ENCODE assay signal across 19 cellular contexts in the genomic region with DNA sequence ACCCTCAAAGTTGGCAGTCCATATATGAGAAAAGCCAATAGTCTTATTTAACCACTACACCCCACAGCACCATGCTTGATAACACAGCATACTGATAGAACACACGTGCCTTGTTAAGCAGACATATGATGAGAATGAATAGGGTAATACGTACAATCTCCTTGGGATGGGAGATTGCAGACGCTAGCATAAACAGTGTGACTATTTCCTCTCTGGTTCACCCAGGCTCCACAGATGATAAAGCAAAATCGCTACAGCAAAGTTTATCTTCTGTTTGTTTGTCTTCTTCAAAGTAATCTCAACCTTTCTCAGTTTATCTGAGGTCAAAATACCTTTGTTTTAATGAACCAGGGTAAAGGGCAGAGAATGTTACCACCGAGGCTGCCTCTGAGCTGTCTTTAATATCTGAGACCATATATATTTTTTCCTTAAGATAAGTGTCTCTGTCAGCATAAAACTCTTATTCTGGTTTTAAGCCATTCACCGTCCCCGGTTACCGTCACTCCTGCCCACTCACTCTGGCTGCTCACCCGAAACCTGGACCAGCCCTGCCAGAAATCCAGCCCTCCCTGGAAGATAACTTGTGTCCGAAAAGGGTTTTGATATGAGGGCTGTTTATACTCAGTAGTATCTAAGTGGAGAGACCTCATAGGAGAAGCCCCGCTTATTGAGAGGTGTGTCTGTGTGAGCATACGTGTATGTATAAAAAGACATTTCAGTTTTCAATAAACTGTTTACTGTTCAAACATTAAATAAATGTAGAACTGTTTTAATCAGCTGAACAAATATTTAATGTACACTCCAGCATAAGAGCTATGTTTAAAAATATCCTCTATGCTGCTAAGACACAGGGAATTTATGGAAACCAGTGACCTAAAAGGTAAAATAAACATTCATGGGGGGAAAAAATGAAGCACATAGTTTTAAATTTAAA.
DNase-seq lines count a peak whose midpoint lies in the region; ATAC-seq and TF ChIP-seq lines count a peak whose summit lies in the region.
"Had no signal": no experiment of that assay in that cellular context is flagged by ENCODE, and none has a peak within 500 bp of the region (broad histone marks: within the 10 kb centered on the region; RNA-seq: fewer than 3 reads in every experiment).

No MANE protein-coding gene starts in this region.

- H3K9me3 ChIP-seq in heart left ventricle (no peaks in the 10 kb centered on the region), adipocyte (ENCODE audit: control insufficient read depth, low read length) (no peaks in the 10 kb centered on the region), liver (ENCODE audit: control insufficient read depth in 4 of 4, low read length in 3 of 4) (no peaks in the 10 kb centered on the region), upper lobe of right lung (no peaks in the 10 kb centered on the region)

- peak in 1 of 2 donors; percentile 44 for TF ChIP-seq RAD21 in liver (IDR thresholded peaks at IDR 0.05)

- TF ChIP-seq POLR2A in heart left ventricle (IDR thresholded peaks at IDR 0.05) = no peak

- H3K4me1 ChIP-seq in heart left ventricle (peaks cover 0 to 30% (median 1%) of the 10 kb centered on the region in 12 donors), adipocyte (ENCODE audit: control insufficient read depth, insufficient read depth, low read length) (no peaks in the 10 kb centered on the region), liver (ENCODE audit: control insufficient read depth in 4 of 4, insufficient read depth in 4 of 4, low read length in 3 of 4) (peaks cover 3 to 35% (median 32%) of the 10 kb centered on the region in 4 donors), upper lobe of right lung (no peaks in the 10 kb centered on the region)

- H3K27me3 ChIP-seq in heart left ventricle = no peaks in the 10 kb centered on the region
- H3K27me3 ChIP-seq in adipocyte (replicated peaks; ENCODE audit: control insufficient read depth, insufficient read depth, low read length) = peaks cover 3% of the 10 kb centered on the region
- no peaks in the 10 kb centered on the region for H3K27me3 ChIP-seq in liver (ENCODE audit: control insufficient read depth in 4 of 4, insufficient read depth in 4 of 4, low read length in 3 of 4)
- no peaks in the 10 kb centered on the region for H3K27me3 ChIP-seq in upper lobe of right lung

- no peak overlapping the region for H3K9ac ChIP-seq in adipocyte (ENCODE audit: low read length)
- peak overlapping the region in 1 of 2 donors; percentile 58 for H3K9ac ChIP-seq in liver (ENCODE audit: low read depth in 1 of 2, low read length in 2 of 2)

- H3K36me3 ChIP-seq in heart left ventricle = no peaks in the 10 kb centered on the region
- no peaks in the 10 kb centered on the region for H3K36me3 ChIP-seq in adipocyte (ENCODE audit: control insufficient read depth, insufficient read depth, low read length, severe bottlenecking)
- H3K36me3 ChIP-seq in liver (ENCODE audit: control insufficient read depth in 4 of 4, insufficient read depth in 3 of 4, low read depth in 1 of 4, low read length in 3 of 4) = no peaks in the 10 kb centered on the region
- no peaks in the 10 kb centered on the region for H3K36me3 ChIP-seq in upper lobe of right lung

- H3K27ac ChIP-seq in heart left ventricle (no peak overlapping the region), liver (ENCODE audit: low read depth in 1 of 2, low read length in 2 of 2) (peak overlapping the region; percentile 42 to 48), upper lobe of right lung (no peak overlapping the region)

- DNase-seq in left cardiac atrium (peak; percentile 18), heart left ventricle (no peak), adipocyte (ENCODE audit: low read depth) (peak; percentile 15), upper lobe of right lung (no peak), RPMI8226 (no peak), NCI-H1105 treated with DMSO at 0.1 percent for 48 hours (lab: John Stamatoyannopoulos, UW) (no peak), NCI-H1048 (lab: John Stamatoyannopoulos, UW) (no peak)
- DNase-seq: activated CD4-positive, alpha-beta T cell treated with anti-CD3 and anti-CD28 coated beads, Interleukin-2, amount 50 U/mL, for 48 hours; activated naive CD8-positive, alpha-beta T cell treated with anti-CD3 and anti-CD28 coated beads, Interleukin-2, amount 10 ng/mL, durations not matched to agents 7 days and 5 days; activated T-cell treated with anti-CD3 and anti-CD28 coated beads, Interleukin-2, amount 50 U/mL, for 4 hours; CD8-positive, alpha-beta T cell; central memory CD4-positive, alpha-beta T cell; KBM-7; NCI-H1436 treated with DMSO at 0.1 percent for 48 hours; NCI-H524 treated with DMSO at 0.1 percent for 48 hours; retina; T-cell had no signal

- no peak overlapping the region for H3K4me3 ChIP-seq in heart left ventricle
- no peak overlapping the region for H3K4me3 ChIP-seq in adipocyte (ENCODE audit: low read length)
- H3K4me3 ChIP-seq in liver (ENCODE audit: low read depth in 1 of 3, low read length in 3 of 3) = peak overlapping the region in 1 of 3 donors; percentile 24
- peak overlapping the region; percentile 2 for H3K4me3 ChIP-seq in upper lobe of right lung
- H3K4me3 ChIP-seq: GM12878 had no signal

- ATAC-seq in left cardiac atrium (peak in 1 of 2 donors; percentile 45), heart left ventricle (no peak), upper lobe of right lung (peak; percentile 49)
- ATAC-seq: activated T-cell treated with anti-CD3 and anti-CD28 coated beads, Interleukin-2, amount 50 U/mL, for 4 hours; CD8-positive, alpha-beta T cell; GM12878; T-cell had no signal

- TF ChIP-seq CTCF in heart left ventricle (IDR thresholded peaks at IDR 0.05) (no peak), liver (IDR thresholded peaks at IDR 0.05; ENCODE audit: low read depth, low read length, missing input control) (no peak), upper lobe of right lung (IDR thresholded peaks at IDR 0.05) (no peak)

- intact Hi-C loops in left cardiac atrium (cut with DNase I) (no loop called here), heart left ventricle (cut with DNase I) (no loop called here), upper lobe of right lung (cut with DNase I) (no loop called here)

- 43 to 62% (median 51%) methylated on average over 12 of the region's 12 CpGs for WGBS in heart left ventricle, 4 donors
- 18% methylated on average over 12 of the region's 12 CpGs for WGBS in liver

TF ChIP-seq in liver, 16 proteins besides CTCF, POLR2A, EP300 and RAD21 (continues in another document):
- TF ChIP-seq, protein P1, sequence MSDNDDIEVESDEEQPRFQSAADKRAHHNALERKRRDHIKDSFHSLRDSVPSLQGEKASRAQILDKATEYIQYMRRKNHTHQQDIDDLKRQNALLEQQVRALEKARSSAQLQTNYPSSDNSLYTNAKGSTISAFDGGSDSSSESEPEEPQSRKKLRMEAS (IDR thresholded peaks at IDR 0.05) = no peak
- TF ChIP-seq YY1 (IDR thresholded peaks at IDR 0.05) (peak; percentile 13), SP1 (IDR thresholded peaks at IDR 0.05) (peak; percentile 62), RXRA (IDR thresholded peaks at IDR 0.05) (peak in 1 of 2 donors; percentile 93), EGR1 (IDR thresholded peaks at IDR 0.05; ENCODE audit: low read depth in 2 of 2) (no peak), FOXA2 (IDR thresholded peaks at IDR 0.05) (peak; percentile 42), ATF3 (IDR thresholded peaks at IDR 0.05) (no peak), GABPA (IDR thresholded peaks at IDR 0.05 in 1 of 2, conservative IDR thresholded peaks at IDR 0.05 in 1 of 2) (no peak), TAF1 (conservative IDR thresholded peaks at IDR 0.05) (no peak), FOXA1 (IDR thresholded peaks at IDR 0.05) (no peak)
- TF ChIP-seq, protein P2, sequence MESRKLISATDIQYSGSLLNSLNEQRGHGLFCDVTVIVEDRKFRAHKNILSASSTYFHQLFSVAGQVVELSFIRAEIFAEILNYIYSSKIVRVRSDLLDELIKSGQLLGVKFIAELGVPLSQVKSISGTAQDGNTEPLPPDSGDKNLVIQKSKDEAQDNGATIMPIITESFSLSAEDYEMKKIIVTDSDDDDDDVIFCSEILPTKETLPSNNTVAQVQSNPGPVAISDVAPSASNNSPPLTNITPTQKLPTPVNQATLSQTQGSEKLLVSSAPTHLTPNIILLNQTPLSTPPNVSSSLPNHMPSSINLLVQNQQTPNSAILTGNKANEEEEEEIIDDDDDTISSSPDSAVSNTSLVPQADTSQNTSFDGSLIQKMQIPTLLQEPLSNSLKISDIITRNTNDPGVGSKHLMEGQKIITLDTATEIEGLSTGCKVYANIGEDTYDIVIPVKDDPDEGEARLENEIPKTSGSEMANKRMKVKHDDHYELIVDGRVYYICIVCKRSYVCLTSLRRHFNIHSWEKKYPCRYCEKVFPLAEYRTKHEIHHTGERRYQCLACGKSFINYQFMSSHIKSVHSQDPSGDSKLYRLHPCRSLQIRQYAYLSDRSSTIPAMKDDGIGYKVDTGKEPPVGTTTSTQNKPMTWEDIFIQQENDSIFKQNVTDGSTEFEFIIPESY (IDR thresholded peaks at IDR 0.05) = no peak
- TF ChIP-seq, protein P3, sequence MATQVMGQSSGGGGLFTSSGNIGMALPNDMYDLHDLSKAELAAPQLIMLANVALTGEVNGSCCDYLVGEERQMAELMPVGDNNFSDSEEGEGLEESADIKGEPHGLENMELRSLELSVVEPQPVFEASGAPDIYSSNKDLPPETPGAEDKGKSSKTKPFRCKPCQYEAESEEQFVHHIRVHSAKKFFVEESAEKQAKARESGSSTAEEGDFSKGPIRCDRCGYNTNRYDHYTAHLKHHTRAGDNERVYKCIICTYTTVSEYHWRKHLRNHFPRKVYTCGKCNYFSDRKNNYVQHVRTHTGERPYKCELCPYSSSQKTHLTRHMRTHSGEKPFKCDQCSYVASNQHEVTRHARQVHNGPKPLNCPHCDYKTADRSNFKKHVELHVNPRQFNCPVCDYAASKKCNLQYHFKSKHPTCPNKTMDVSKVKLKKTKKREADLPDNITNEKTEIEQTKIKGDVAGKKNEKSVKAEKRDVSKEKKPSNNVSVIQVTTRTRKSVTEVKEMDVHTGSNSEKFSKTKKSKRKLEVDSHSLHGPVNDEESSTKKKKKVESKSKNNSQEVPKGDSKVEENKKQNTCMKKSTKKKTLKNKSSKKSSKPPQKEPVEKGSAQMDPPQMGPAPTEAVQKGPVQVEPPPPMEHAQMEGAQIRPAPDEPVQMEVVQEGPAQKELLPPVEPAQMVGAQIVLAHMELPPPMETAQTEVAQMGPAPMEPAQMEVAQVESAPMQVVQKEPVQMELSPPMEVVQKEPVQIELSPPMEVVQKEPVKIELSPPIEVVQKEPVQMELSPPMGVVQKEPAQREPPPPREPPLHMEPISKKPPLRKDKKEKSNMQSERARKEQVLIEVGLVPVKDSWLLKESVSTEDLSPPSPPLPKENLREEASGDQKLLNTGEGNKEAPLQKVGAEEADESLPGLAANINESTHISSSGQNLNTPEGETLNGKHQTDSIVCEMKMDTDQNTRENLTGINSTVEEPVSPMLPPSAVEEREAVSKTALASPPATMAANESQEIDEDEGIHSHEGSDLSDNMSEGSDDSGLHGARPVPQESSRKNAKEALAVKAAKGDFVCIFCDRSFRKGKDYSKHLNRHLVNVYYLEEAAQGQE (IDR thresholded peaks at IDR 0.05) = no peak

Comparison
In these comparisons a context has a peak if more than half of its experiments do, and no peak if none do; other contexts are left out.
1. DNase-seq: peak in left cardiac atrium (single experiment) and adipocyte (single experiment); none in heart left ventricle (0 of 5), upper lobe of right lung (single experiment), RPMI8226 (single experiment), NCI-H1105 treated with DMSO at 0.1 percent for 48 hours (single experiment) and NCI-H1048 (single experiment).
2. H3K27ac ChIP-seq: peak in liver (2 of 2); none in heart left ventricle (0 of 12) and upper lobe of right lung (single experiment).